11 cellular contexts compared by ENCODE assay signal in the genomic region with DNA sequence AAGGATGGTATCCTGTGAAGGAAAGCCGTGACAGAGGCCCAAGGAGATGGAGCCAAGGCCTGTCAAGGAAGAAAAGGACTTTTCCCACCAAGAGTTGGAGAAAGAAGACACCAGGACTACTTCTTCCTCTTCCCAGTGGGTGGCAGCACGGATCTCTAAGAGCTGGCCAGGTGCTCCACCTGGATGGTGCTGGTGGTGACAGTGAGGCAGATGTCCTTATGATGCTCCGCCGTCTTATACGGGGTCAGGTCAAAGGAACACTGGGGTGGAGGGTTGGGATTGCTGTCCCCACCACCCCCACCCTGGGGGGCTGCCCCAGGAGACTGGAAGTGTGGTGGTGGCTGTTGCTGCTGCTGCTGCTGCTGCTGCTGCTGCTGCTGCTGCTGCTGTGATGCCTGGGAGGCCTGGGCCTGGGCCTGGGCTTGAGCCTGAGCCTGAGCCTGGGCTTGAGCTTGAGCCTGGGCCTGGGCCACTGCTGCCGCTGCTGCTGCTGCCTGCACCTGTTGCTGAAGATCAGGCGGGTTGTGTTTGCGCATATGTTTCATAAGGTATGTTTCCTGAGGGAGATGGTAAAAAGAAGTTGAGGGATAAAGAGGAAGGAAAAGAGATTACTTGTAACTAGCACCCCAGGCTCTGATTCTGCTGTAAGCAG. TPM values are rescaled to one million over a fixed set of nuclear protein-coding genes. Genes with fewer than 3 reads are reported as not detected.
DNase-seq lines count a peak whose midpoint lies in the region; FAIRE-seq and TF ChIP-seq lines count a peak whose summit lies in the region.
"Had no signal": no experiment of that assay in that cellular context is flagged by ENCODE, and none has a peak within 500 bp of the region (broad histone marks: within the 10 kb centered on the region; RNA-seq: fewer than 3 reads in every experiment).

No MANE protein-coding gene starts in this region.

- peaks cover 7% of the 10 kb centered on the region for H3K4me1 Mint-ChIP-seq in neural progenitor cell

- H3K36me3 Mint-ChIP-seq in neural progenitor cell = peaks cover 34% of the 10 kb centered on the region

- intact Hi-C loops in ascending aorta (cut with DNase I) = loop anchor here (10.0 kb wide), 1 partner anchor 173 kb away; a partner anchor contains a TSS

- H3F3A ChIP-seq in neural progenitor cell (ENCODE audit: low read depth) = peaks cover 35% of the 10 kb centered on the region

- H3K27me3 ChIP-seq in bronchial epithelial cell (ENCODE audit: control insufficient read depth, insufficient read depth, low read length) (no peaks in the 10 kb centered on the region), neural progenitor cell (no peaks in the 10 kb centered on the region), ascending aorta (no peaks in the 10 kb centered on the region)

- H3K36me3 ChIP-seq in bronchial epithelial cell (ENCODE audit: control insufficient read depth, insufficient read depth, low read length) (peaks cover 27% of the 10 kb centered on the region), neural progenitor cell (no peaks in the 10 kb centered on the region), ascending aorta (peaks cover 58 to 61% of the 10 kb centered on the region in 2 donors)

- H3K4me1 ChIP-seq in neural progenitor cell = no peaks in the 10 kb centered on the region
- no peaks in the 10 kb centered on the region for H3K4me1 ChIP-seq in ascending aorta

- H3K79me2 ChIP-seq in neural progenitor cell (ENCODE audit: low read depth) = peaks cover 2% of the 10 kb centered on the region

- H3K4me2 ChIP-seq in neural progenitor cell = no peak overlapping the region

- no peaks in the 10 kb centered on the region for H3K9me3 Mint-ChIP-seq in neural progenitor cell
- H3K9me3 Mint-ChIP-seq: activated naive CD4-positive, alpha-beta T cell treated with anti-CD3 and anti-CD28 coated beads, Interleukin-2, amount 50 U/mL, for 24 hours had no signal

- H3K27me3 Mint-ChIP-seq in neural progenitor cell (ENCODE audit: insufficient read depth, low read depth) = peaks cover 3% of the 10 kb centered on the region
- H3K27me3 Mint-ChIP-seq: activated naive CD4-positive, alpha-beta T cell treated with anti-CD3 and anti-CD28 coated beads, Interleukin-2, amount 50 U/mL, for 24 hours had no signal

- H3K27ac ChIP-seq in neural progenitor cell (no peak overlapping the region), ascending aorta (no peak overlapping the region)

- no peak overlapping the region for H3K4me3 ChIP-seq in bronchial epithelial cell (ENCODE audit: low read depth, low read length)
- H3K4me3 ChIP-seq in neural progenitor cell = no peak overlapping the region
- no peak overlapping the region for H3K4me3 ChIP-seq in ascending aorta

- H3K9me3 ChIP-seq in neural progenitor cell (ENCODE audit: low read depth) = no peaks in the 10 kb centered on the region
- H3K9me3 ChIP-seq in ascending aorta = no peaks in the 10 kb centered on the region

- FAIRE-seq in bronchial epithelial cell (lab: Jason Lieb, UNC) = no peak
- FAIRE-seq: islet of Langerhans had no signal

- H4K20me1 ChIP-seq in neural progenitor cell (ENCODE audit: low read depth) = no peaks in the 10 kb centered on the region

- H3K27ac Mint-ChIP-seq in neural progenitor cell = no peak overlapping the region
- H3K27ac Mint-ChIP-seq: activated naive CD4-positive, alpha-beta T cell treated with anti-CD3 and anti-CD28 coated beads, Interleukin-2, amount 50 U/mL, for 24 hours had no signal

- TF ChIP-seq CTCF in LNCAP (IDR thresholded peaks at IDR 0.05) (peak; percentile 40), bronchial epithelial cell (IDR thresholded peaks at IDR 0.05; ENCODE audit: insufficient read depth, low read length, severe bottlenecking) (peak; percentile 49), neural progenitor cell (IDR thresholded peaks at IDR 0.05) (peak; percentile 11), ascending aorta (IDR thresholded peaks at IDR 0.05) (no peak)

- no peak overlapping the region for H3K4me3 Mint-ChIP-seq in neural progenitor cell
- H3K4me3 Mint-ChIP-seq: activated naive CD4-positive, alpha-beta T cell treated with anti-CD3 and anti-CD28 coated beads, Interleukin-2, amount 50 U/mL, for 24 hours had no signal

- no peak overlapping the region for H2AFZ ChIP-seq in neural progenitor cell (replicated peaks)

- H3K9ac ChIP-seq in neural progenitor cell = no peak overlapping the region

- DNase-seq in NCI-H510A treated with DMSO at 0.1 percent for 48 hours (lab: John Stamatoyannopoulos, UW) (peak; percentile 2), NCI-H510A (lab: John Stamatoyannopoulos, UW) (no peak), bronchial epithelial cell (ENCODE audit: low read depth) (peak; percentile 10), neural progenitor cell (ENCODE audit: low spot score) (no peak), dedifferentiated amniotic fluid mesenchymal stem cell (ENCODE audit: extremely low spot score) (no peak), Kasumi-1 (lab: John Stamatoyannopoulos, UW) (no peak), ascending aorta (ENCODE audit: low spot score in 2 of 2) (no peak)

RNA-seq across cellular contexts. Expression of a gene that starts 4.8 kb away (rescaled TPM):
- 15.3 and 22.0 TPM in 2 replicates for total RNA-seq in bronchial epithelial cell
- total RNA-seq in neural progenitor cell (ENCODE audit: low replicate concordance) = 101 and 135 TPM in 2 replicates
- total RNA-seq in ascending aorta = 2.6 TPM

RNA-seq across cellular contexts. Expression of a gene that starts 20.5 kb away (rescaled TPM):
- total RNA-seq in bronchial epithelial cell = under 0.01 and 0.51 TPM in 2 replicates
- 2.7 and 3.8 TPM in 2 replicates for total RNA-seq in neural progenitor cell (ENCODE audit: low replicate concordance)
- 10.6 TPM for total RNA-seq in ascending aorta
- total RNA-seq: LHCN-M2 had no signal

RNA-seq across cellular contexts. Expression of a gene that starts 21.5 kb away (rescaled TPM):
- total RNA-seq in bronchial epithelial cell = 5.3 and 7.0 TPM in 2 replicates
- 38.0 and 52.0 TPM in 2 replicates for total RNA-seq in neural progenitor cell (ENCODE audit: low replicate concordance)
- total RNA-seq in ascending aorta = 15.1 TPM

RNA-seq across cellular contexts. Expression of a gene that starts 31.9 kb away (rescaled TPM):
- total RNA-seq in bronchial epithelial cell = 2.1 and 4.1 TPM in 2 replicates
- 0.04 and 0.22 TPM in 2 replicates for total RNA-seq in neural progenitor cell (ENCODE audit: low replicate concordance)
- total RNA-seq in ascending aorta = 0.21 TPM
- total RNA-seq: LHCN-M2 had no signal

RNA-seq across cellular contexts. Expression of a gene that starts 32.9 kb away (rescaled TPM):
- not detected in 2 replicates for total RNA-seq in bronchial epithelial cell
- 0.32 and 1.7 TPM in 2 replicates for total RNA-seq in neural progenitor cell (ENCODE audit: low replicate concordance)
- not detected for total RNA-seq in ascending aorta

Comparison
In these comparisons a context has a peak if more than half of its experiments do, and no peak if none do; other contexts are left out.
1. DNase-seq: peak in NCI-H510A treated with DMSO at 0.1 percent for 48 hours (single experiment) and bronchial epithelial cell (single experiment); none in NCI-H510A (single experiment), neural progenitor cell (single experiment), dedifferentiated amniotic fluid mesenchymal stem cell (single experiment), Kasumi-1 (0 of 2) and ascending aorta (0 of 2).
2. CTCF ChIP-seq: peak in LNCAP (single experiment), bronchial epithelial cell (single experiment) and neural progenitor cell (single experiment); none in ascending aorta (0 of 3).